Comparison of ENCODE assay signal across 8 cellular contexts in the genomic region with DNA sequence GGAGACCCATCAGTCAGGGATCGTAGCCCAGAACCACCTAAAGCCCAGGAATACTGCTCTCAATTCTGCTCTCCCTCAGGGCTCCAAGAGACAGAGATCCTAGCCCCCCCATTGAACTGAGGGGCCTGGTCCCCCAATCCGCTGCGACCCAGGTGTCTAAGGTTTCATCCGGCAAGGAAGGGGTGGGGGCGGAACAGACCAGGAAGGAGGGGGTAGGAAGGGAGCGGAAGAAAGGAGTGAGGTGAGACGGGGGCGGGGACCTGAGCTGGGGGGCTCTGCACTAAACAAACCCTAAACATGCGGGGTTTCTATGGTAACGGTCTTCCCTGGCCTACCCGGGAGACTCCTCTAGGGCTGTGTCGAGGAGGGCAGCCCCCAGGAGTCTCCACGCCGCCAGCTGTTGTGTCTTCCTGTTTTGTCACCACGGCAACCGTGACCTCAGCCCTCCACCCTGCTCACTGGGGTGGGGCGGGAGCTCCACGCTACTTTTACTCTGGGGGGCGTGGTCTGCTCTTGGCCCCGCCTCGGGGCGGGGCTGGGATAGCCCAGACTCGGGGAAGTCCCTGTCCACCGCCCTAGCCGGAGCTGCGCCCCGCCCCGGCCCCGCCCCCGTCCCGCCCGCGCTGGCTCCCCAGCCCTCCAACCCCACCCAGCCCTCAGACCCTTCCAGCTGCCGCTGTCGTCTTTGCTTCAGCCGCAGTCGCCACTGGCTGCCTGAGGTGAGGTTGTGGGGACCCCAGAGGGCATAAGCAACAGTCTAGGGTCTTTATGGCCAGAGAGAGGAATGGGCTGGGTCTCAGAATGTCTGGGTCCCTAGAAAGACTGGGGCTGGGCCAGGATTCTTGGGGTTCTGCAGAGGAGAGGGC. TPM values are rescaled to one million over a fixed set of nuclear protein-coding genes. Genes with fewer than 3 reads are reported as not detected.
DNase-seq lines count a peak whose midpoint lies in the region; ATAC-seq and TF ChIP-seq lines count a peak whose summit lies in the region.

A gene with protein sequence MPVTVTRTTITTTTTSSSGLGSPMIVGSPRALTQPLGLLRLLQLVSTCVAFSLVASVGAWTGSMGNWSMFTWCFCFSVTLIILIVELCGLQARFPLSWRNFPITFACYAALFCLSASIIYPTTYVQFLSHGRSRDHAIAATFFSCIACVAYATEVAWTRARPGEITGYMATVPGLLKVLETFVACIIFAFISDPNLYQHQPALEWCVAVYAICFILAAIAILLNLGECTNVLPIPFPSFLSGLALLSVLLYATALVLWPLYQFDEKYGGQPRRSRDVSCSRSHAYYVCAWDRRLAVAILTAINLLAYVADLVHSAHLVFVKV (plus strand): TSS at position 659 of the 866 bp plus-strand sequence. CDS start 5,647 bp downstream, outside the sequence.

- H3K4me3 ChIP-seq in adipocyte (ENCODE audit: low read length) = peak within 1 kb of the TSS; percentile 86
- peak within 1 kb of the TSS; percentile 61 to 80 for H3K4me3 ChIP-seq in testis

- H3K36me3 Mint-ChIP-seq in osteocyte (ENCODE audit: unreplicated experiment) = peaks cover 10% of the 10 kb centered on the region

- H3K27me3 ChIP-seq in adipocyte (replicated peaks; ENCODE audit: control insufficient read depth, insufficient read depth, low read length) (no peaks in the 10 kb centered on the region), testis (no peaks in the 10 kb centered on the region)

- TF ChIP-seq POLR2A in testis (IDR thresholded peaks at IDR 0.05) = peak; percentile 34

- peak within 1 kb of the TSS; percentile 100 for H3K27ac Mint-ChIP-seq in osteocyte (ENCODE audit: unreplicated experiment)

- 3% methylated on average over 15 to 22 of the region's 37 CpGs for WGBS in testis, 2 donors

- ATAC-seq in GM21528 (IDR thresholded peaks at IDR 0.05; ENCODE audit: low FRiP score, unreplicated experiment) = peak; percentile 63
- ATAC-seq in Right ventricle myocardium superior (ENCODE audit: poor library complexity) = peak; percentile 80

- H3K36me3 ChIP-seq in adipocyte (ENCODE audit: control insufficient read depth, insufficient read depth, low read length, severe bottlenecking) (no peaks in the 10 kb centered on the region), testis (ENCODE audit: low read depth, missing control alignments) (no peaks in the 10 kb centered on the region)

- H3K4me1 ChIP-seq in adipocyte (ENCODE audit: control insufficient read depth, insufficient read depth, low read length) (peaks cover 14% of the 10 kb centered on the region), testis (peaks cover 18% of the 10 kb centered on the region)

- peak within 1 kb of the TSS; percentile 94 to 95 for H3K27ac ChIP-seq in testis

- no peaks in the 10 kb centered on the region for H3K9me3 ChIP-seq in adipocyte (ENCODE audit: control insufficient read depth, low read length)
- no peaks in the 10 kb centered on the region for H3K9me3 ChIP-seq in testis

- H3K9ac ChIP-seq in adipocyte (ENCODE audit: low read length) = peak within 1 kb of the TSS; percentile 88

- peaks cover 36% of the 10 kb centered on the region for H3K4me1 Mint-ChIP-seq in osteocyte (ENCODE audit: unreplicated experiment)

- DNase-seq in DMS114 treated with DMSO at 0.1 percent for 48 hours (lab: John Stamatoyannopoulos, UW; ENCODE audit: unreplicated experiment) = peak; percentile 92
- DNase-seq in HuH-7.5 (ENCODE audit: low spot score) = peak; percentile 96
- peak; percentile 98 to 100 (median 99) for DNase-seq in T-helper 1 cell
- peak; percentile 100 for DNase-seq in adipocyte (ENCODE audit: low read depth)
- peak; percentile 100 for DNase-seq in Right ventricle myocardium superior
- peak; percentile 100 for DNase-seq in osteocyte (ENCODE audit: extremely low spot score, unreplicated experiment)
- peak; percentile 97 for DNase-seq in testis

- H3K4me3 Mint-ChIP-seq in osteocyte (ENCODE audit: unreplicated experiment) = peak within 1 kb of the TSS; percentile 97

- intact Hi-C loops in Right ventricle myocardium superior (cut with DNase I) = no loop called here
- intact Hi-C loops in testis (cut with DNase I; ENCODE audit: low total_unique reads) = no loop called here

- TF ChIP-seq CTCF in osteocyte (IDR thresholded peaks at IDR 0.05) (no peak), testis (IDR thresholded peaks at IDR 0.05) (no peak)

- no peaks in the 10 kb centered on the region for H3K27me3 Mint-ChIP-seq in osteocyte (ENCODE audit: unreplicated experiment)

- H3K9me3 Mint-ChIP-seq in osteocyte (ENCODE audit: unreplicated experiment) = no peaks in the 10 kb centered on the region

RNA-seq across cellular contexts. Expression of the gene that starts here (rescaled TPM):
- total RNA-seq in Right ventricle myocardium superior (115 TPM), osteocyte (136 and 165 TPM in 2 replicates), testis (10 to 100 TPM; 48.7 to 57.8 TPM)
- 128 TPM for polyA plus RNA-seq in testis (ENCODE audit: insufficient read depth, low read depth, low replicate concordance)

Comparison
In these comparisons a context has a peak if more than half of its experiments do, and no peak if none do; other contexts are left out.
1. Peak in every context shown above with its lines: DNase-seq, ATAC-seq, H3K4me3 ChIP-seq and H3K27ac ChIP-seq.